13 cellular contexts compared by ENCODE assay signal in the genomic region with DNA sequence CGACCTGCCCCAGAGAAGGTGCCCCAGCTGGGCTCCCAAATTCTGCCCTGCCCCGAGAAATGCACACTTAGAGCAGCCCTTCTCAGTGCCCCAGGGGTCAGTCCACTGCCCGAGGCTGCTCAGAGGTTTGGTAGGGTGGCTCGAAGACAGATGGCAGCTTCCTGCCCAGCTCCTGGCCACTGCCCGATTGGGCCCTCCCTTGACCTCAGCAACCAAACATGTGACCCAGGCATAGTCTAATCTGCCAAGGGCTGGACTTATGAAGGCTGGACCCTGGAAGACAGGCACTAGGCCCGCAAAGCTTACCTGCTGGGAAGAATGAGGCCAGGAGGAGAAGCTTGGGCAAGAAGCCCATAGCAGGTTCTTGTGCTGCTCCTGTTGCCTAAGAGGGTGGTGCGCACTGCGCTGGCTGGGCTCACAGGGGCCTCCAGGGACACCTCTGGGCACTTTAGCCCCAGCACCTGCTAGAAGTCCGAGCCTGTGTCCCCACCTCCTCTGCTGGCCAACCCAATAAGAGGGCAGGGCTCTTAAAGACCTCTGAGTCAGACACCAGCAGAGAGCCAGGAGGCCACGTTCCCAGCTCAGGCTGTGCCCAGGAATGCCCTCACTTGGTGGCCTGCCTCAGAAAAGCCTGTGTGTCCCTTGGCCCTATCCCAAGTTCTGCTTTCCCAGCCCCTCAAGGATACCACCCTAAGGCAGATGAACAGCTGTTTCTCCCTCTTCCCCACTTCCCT. TPM values are rescaled to one million over a fixed set of nuclear protein-coding genes. Genes with fewer than 3 reads are reported as not detected.
DNase-seq lines count a peak whose midpoint lies in the region; ATAC-seq and TF ChIP-seq lines count a peak whose summit lies in the region.
"Had no signal": no experiment of that assay in that cellular context is flagged by ENCODE, and none has a peak within 500 bp of the region (broad histone marks: within the 10 kb centered on the region; RNA-seq: fewer than 3 reads in every experiment).

No MANE protein-coding gene starts in this region.

- no peak overlapping the region for H2AFZ ChIP-seq in fibroblast of lung (ENCODE audit: low read length)
- H2AFZ ChIP-seq in osteoblast (ENCODE audit: low read length) = no peak overlapping the region

- H3K27me3 ChIP-seq in MG63 = no peaks in the 10 kb centered on the region
- peaks cover 3% of the 10 kb centered on the region for H3K27me3 ChIP-seq in fibroblast of lung (ENCODE audit: control insufficient read depth, insufficient read depth, low read length)
- H3K27me3 ChIP-seq in osteoblast (ENCODE audit: insufficient read depth, low read length) = no peaks in the 10 kb centered on the region
- H3K27me3 ChIP-seq: body of pancreas had no signal

- TF ChIP-seq CTCF in fibroblast of lung (conservative IDR thresholded peaks at IDR 0.05 in 1 of 2, IDR thresholded peaks at IDR 0.05 in 1 of 2; ENCODE audit: low read depth in 1 of 2, low read length in 2 of 2) (no peak), osteoblast (IDR thresholded peaks at IDR 0.05; ENCODE audit: extremely low read depth, low read depth, low read length) (no peak)

- H4K20me1 ChIP-seq in fibroblast of lung (ENCODE audit: control insufficient read depth, extremely low read depth, insufficient read depth, low read length) (no peaks in the 10 kb centered on the region), osteoblast (ENCODE audit: insufficient read depth, low read length) (no peaks in the 10 kb centered on the region)

- H3K4me1 ChIP-seq in fibroblast of lung (ENCODE audit: control insufficient read depth, extremely low read depth, insufficient read depth, low read length) = no peaks in the 10 kb centered on the region
- no peaks in the 10 kb centered on the region for H3K4me1 ChIP-seq in osteoblast (ENCODE audit: insufficient read depth, low read length)
- H3K4me1 ChIP-seq: body of pancreas had no signal

- no peak for ATAC-seq in HG03520 (IDR thresholded peaks at IDR 0.05; ENCODE audit: unreplicated experiment)
- ATAC-seq in HG03469 (IDR thresholded peaks at IDR 0.05; ENCODE audit: unreplicated experiment) = no peak
- ATAC-seq: body of pancreas had no signal

- H3K9ac ChIP-seq in fibroblast of lung (ENCODE audit: insufficient read depth, low read length) = no peak overlapping the region

- DNase-seq in EH (ENCODE audit: low read depth) (peak; percentile 73), MG63 (peak; percentile 54), fibroblast of lung (ENCODE audit: low read depth in 2 of 2) (peak; percentile 25 to 28), osteoblast (ENCODE audit: insufficient read length, low spot score, missing footprints) (peak; percentile 83), Kasumi-1 (lab: John Stamatoyannopoulos, UW) (no peak), NCI-H1105 treated with DMSO at 0.1 percent for 48 hours (lab: John Stamatoyannopoulos, UW) (no peak)
- DNase-seq: activated effector memory CD4-positive, alpha-beta T cell treated with Interleukin-2 at 50 U/mL for 16 hours; DMS79 treated with DMSO at 0.1 percent for 48 hours had no signal

- H3K9me3 ChIP-seq in MG63 (no peaks in the 10 kb centered on the region), fibroblast of lung (ENCODE audit: control insufficient read depth, insufficient read depth, low read depth, low read length) (no peaks in the 10 kb centered on the region), osteoblast (ENCODE audit: low read depth, low read length) (no peaks in the 10 kb centered on the region)
- H3K9me3 ChIP-seq: body of pancreas had no signal

- H3K4me3 ChIP-seq in MG63 (no peak overlapping the region), fibroblast of lung (replicated peaks in 1 of 4; ENCODE audit: control extremely low read depth in 1 of 4, insufficient read depth in 1 of 4, low read depth in 3 of 4, low read length in 4 of 4) (no peak overlapping the region), osteoblast (ENCODE audit: insufficient read depth, low read length) (no peak overlapping the region)
- H3K4me3 ChIP-seq: body of pancreas, SK-N-MC had no signal

- H3K36me3 ChIP-seq in MG63 (no peaks in the 10 kb centered on the region), fibroblast of lung (ENCODE audit: control insufficient read depth, insufficient read depth, low read length) (no peaks in the 10 kb centered on the region), osteoblast (ENCODE audit: insufficient read depth, low read length) (no peaks in the 10 kb centered on the region)

- no peak overlapping the region for H3K27ac ChIP-seq in fibroblast of lung (ENCODE audit: insufficient read depth, low read length)
- no peak overlapping the region for H3K27ac ChIP-seq in osteoblast (ENCODE audit: low read depth, low read length)
- H3K27ac ChIP-seq: body of pancreas, SK-N-MC had no signal

- H3K4me2 ChIP-seq in fibroblast of lung (ENCODE audit: extremely low read depth, insufficient read depth, low read length) (no peak overlapping the region), osteoblast (ENCODE audit: insufficient read depth, low read length) (no peak overlapping the region)

- no peaks in the 10 kb centered on the region for H3K79me2 ChIP-seq in fibroblast of lung (ENCODE audit: control insufficient read depth, insufficient read depth, low read length)
- H3K79me2 ChIP-seq in osteoblast (ENCODE audit: insufficient read depth, low read length) = no peaks in the 10 kb centered on the region

RNA-seq across cellular contexts. Expression of gene SIGLEC1, which starts 5.5 kb away (rescaled TPM):
- total RNA-seq in MG63 (2014; rRNA removed; shearing (Covaris generic); ENCODE audit: low replicate concordance) = not detected in 2 replicates
- total RNA-seq in fibroblast of lung (not detected in 2 replicates), osteoblast (under 0.01 TPM in 1 of 2 replicates, not detected in the other)
- polyA plus RNA-seq in fibroblast of lung = not detected in 2 replicates
- not detected in 2 replicates for polyA plus RNA-seq in fibroblast of lung (2012)
- polyA minus RNA-seq in fibroblast of lung (ENCODE audit: low replicate concordance) = not detected in 2 replicates
- polyA plus RNA-seq: keratinocyte had no signal

RNA-seq across cellular contexts. Expression of gene ADAM33, which starts 25.1 kb away (rescaled TPM):
- total RNA-seq in MG63 (2014; rRNA removed; shearing (Covaris generic); ENCODE audit: low replicate concordance) = 4.9 and 7.3 TPM in 2 replicates
- 37.2 and 67.9 TPM in 2 replicates for total RNA-seq in fibroblast of lung
- 27.9 and 29.4 TPM in 2 replicates for polyA plus RNA-seq in fibroblast of lung
- 38.2 and 39.1 TPM in 2 replicates for polyA plus RNA-seq in fibroblast of lung (2012)
- 35.1 and 38.6 TPM in 2 replicates for polyA minus RNA-seq in fibroblast of lung (ENCODE audit: low replicate concordance)
- total RNA-seq in osteoblast = 3.5 and 11.2 TPM in 2 replicates
- polyA plus RNA-seq: keratinocyte had no signal

RNA-seq across cellular contexts. Expression of gene HSPA12B, which starts 25.5 kb away (rescaled TPM):
- 0.03 TPM in 1 of 2 replicates, not detected in the other for total RNA-seq in MG63 (2014; rRNA removed; shearing (Covaris generic); ENCODE audit: low replicate concordance)
- total RNA-seq in fibroblast of lung (0.17 and 0.77 TPM in 2 replicates), osteoblast (not detected in 2 replicates)
- polyA plus RNA-seq in fibroblast of lung = 0.02 and 0.08 TPM in 2 replicates
- 0.33 and 1.2 TPM in 2 replicates for polyA plus RNA-seq in fibroblast of lung (2012)
- polyA minus RNA-seq in fibroblast of lung (ENCODE audit: low replicate concordance) = 0.27 and 0.33 TPM in 2 replicates
- polyA plus RNA-seq: keratinocyte had no signal

RNA-seq across cellular contexts. Expression of gene GFRA4, which starts 43.7 kb away (rescaled TPM):
- not detected in 2 replicates for total RNA-seq in MG63 (2014; rRNA removed; shearing (Covaris generic); ENCODE audit: low replicate concordance)
- total RNA-seq in fibroblast of lung (not detected in 2 replicates), osteoblast (not detected in 2 replicates)
- polyA plus RNA-seq in fibroblast of lung = not detected in 2 replicates
- polyA plus RNA-seq in fibroblast of lung (2012) = not detected in 2 replicates
- polyA minus RNA-seq in fibroblast of lung (ENCODE audit: low replicate concordance) = not detected in 2 replicates
- total RNA-seq: body of pancreas had no signal
- polyA plus RNA-seq: keratinocyte had no signal

Comparison
In these comparisons a context has a peak if more than half of its experiments do, and no peak if none do; other contexts are left out.
1. DNase-seq: peak in EH (single experiment), MG63 (single experiment), fibroblast of lung (2 of 2) and osteoblast (single experiment); none in Kasumi-1 (0 of 2) and NCI-H1105 treated with DMSO at 0.1 percent for 48 hours (single experiment).